In the genomic region with DNA sequence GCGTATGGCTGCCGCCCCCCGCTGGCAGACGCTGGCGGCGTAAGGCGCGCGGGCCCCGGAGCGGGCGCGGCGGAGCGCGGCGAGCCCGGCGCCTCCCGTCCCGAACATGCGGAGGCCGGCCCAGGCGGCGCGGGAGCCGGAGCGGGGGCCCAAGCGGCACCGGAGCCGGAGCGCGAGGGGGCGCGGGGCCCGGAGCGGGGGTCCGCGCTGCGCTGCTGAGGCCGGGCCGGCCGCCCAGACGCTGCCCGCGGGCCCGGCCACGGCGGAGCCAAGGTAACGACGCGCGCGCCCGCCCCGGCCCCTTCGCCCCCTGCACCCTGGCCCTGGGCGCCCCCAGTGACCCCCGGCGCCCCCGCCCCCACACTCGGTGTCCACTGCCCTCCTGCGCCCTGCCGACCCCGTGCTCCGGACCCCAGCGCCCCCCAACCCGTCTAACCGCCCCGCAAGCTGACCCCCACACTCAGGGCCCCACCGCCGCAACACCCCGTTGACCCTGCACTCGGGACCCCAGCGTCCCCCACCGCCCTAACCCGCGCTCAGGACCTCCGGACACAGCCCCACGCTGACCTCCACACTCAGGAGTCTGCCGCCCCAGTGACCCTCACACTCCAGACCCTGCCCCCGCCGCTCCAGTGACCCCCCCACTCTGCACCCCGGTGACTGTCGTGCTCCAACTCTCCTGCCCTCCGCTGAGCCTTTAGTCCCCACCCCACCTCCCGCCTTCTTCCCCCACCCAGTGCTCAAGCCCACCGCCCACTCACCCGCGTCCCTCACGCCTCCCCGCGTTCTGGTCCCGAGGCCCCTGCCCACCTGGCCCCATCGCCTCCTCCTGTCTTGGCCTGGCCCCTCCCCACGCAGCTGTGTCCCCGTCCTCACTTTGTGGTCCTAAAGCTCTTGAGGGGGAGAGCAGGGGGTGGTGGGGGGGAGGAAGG, we compare ENCODE assay signal across 8 cellular contexts. TPM values are rescaled to one million over a fixed set of nuclear protein-coding genes. Genes with fewer than 3 reads are reported as not detected.
A peak's percentile ranks its signal among the peaks of the same experiment; 100 is the strongest.
DNase-seq lines count a peak whose midpoint lies in the region; ATAC-seq, FAIRE-seq and TF ChIP-seq lines count a peak whose summit lies in the region.

A gene (plus strand): TSS at position 27 of the 932 bp plus-strand sequence. CDS start 28,601 bp downstream, outside the sequence.

- H3K4me2 ChIP-seq in SU-DHL-6 (ENCODE audit: low read depth, low read length, poor library complexity, severe bottlenecking) (peak within 1 kb of the TSS; percentile 85), endothelial cell of umbilical vein (ENCODE audit: insufficient read depth, low read length) (peak within 1 kb of the TSS; percentile 57)

- CTCF ChIA-PET in endothelial cell of umbilical vein (lab: Charles Lee) = interaction anchor here (1.6 kb wide), 1 partner anchor 12 kb away, joined by 6 read pairs; no protein-coding TSS in a partner anchor

- no peaks in the 10 kb centered on the region for H3K36me3 ChIP-seq in CD4-positive, CD25-positive, alpha-beta regulatory T cell (ENCODE audit: control insufficient read depth, insufficient read depth, low read length)
- H3K36me3 ChIP-seq in SU-DHL-6 (ENCODE audit: low read length) (no peaks in the 10 kb centered on the region), endothelial cell of umbilical vein (ENCODE audit: control insufficient read depth in 2 of 2, extremely low read depth in 1 of 2, insufficient read depth in 2 of 2, low read length in 2 of 2) (no peaks in the 10 kb centered on the region)

- H2AFZ ChIP-seq in SU-DHL-6 (ENCODE audit: low read depth, low read length, severe bottlenecking) (peak within 1 kb of the TSS; percentile 70), endothelial cell of umbilical vein (ENCODE audit: low read depth, low read length) (peak within 1 kb of the TSS; percentile 9)

- no peak for DNase-seq in CD4-positive, CD25-positive, alpha-beta regulatory T cell
- DNase-seq in H4 (ENCODE audit: low spot score) = no peak
- no peak for DNase-seq in endothelial cell of umbilical vein (ENCODE audit: low read depth, low spot score)
- DNase-seq in natural killer cell = no peak
- no peak for DNase-seq in NOMO-1 (lab: John Stamatoyannopoulos, UW; ENCODE audit: unreplicated experiment in 2 of 2)
- no peak for DNase-seq in GM12892 (ENCODE audit: insufficient read length)

- peak within 1 kb of the TSS; percentile 76 for H3K4me3 ChIP-seq in CD4-positive, CD25-positive, alpha-beta regulatory T cell (ENCODE audit: low read depth, low read length)
- H3K4me3 ChIP-seq in SU-DHL-6 (ENCODE audit: insufficient read depth, low read length, poor library complexity, severe bottlenecking) (peak within 1 kb of the TSS; percentile 74), endothelial cell of umbilical vein (replicated peaks in 1 of 3; ENCODE audit: insufficient read depth in 1 of 3, low read depth in 1 of 3, low read length in 3 of 3) (peak within 1 kb of the TSS; percentile 35 to 95 (median 49))

- FAIRE-seq in endothelial cell of umbilical vein (lab: Jason Lieb, UNC) (no peak), GM12892 (lab: Jason Lieb, UNC) (no peak)

- peak; percentile 60 to 61 for ATAC-seq in CD4-positive, CD25-positive, alpha-beta regulatory T cell (ENCODE audit: low read depth in 2 of 2)
- peak in 2 of 3 donors; percentile 0 to 1 for ATAC-seq in natural killer cell
- ATAC-seq in HG02610 (IDR thresholded peaks at IDR 0.05; ENCODE audit: unreplicated experiment) = no peak

- no TSS peak for BruUV-seq in endothelial cell of umbilical vein (replicated peaks; lab: Mats Ljungman, UMichigan)

- POLR2A ChIA-PET in endothelial cell of umbilical vein (lab: Charles Lee) = no interaction called here

- peaks cover 18% of the 10 kb centered on the region; the same call in 1 of the 2 replicates for H3F3A ChIP-seq in SU-DHL-6 (ENCODE audit: insufficient read depth)

- peaks cover 6 to 31% (median 17%) of the 10 kb centered on the region in 4 donors for H3K4me1 Mint-ChIP-seq in CD4-positive, CD25-positive, alpha-beta regulatory T cell
- peaks cover 16 to 41% of the 10 kb centered on the region in 2 donors for H3K4me1 Mint-ChIP-seq in natural killer cell

- H3K4me3 Mint-ChIP-seq in CD4-positive, CD25-positive, alpha-beta regulatory T cell = peak within 1 kb of the TSS; percentile 92 to 97 (median 96)
- H3K4me3 Mint-ChIP-seq in natural killer cell = peak within 1 kb of the TSS; percentile 94

- H3K27ac Mint-ChIP-seq in CD4-positive, CD25-positive, alpha-beta regulatory T cell = peak within 1 kb of the TSS; percentile 95 to 99 (median 98)
- peak within 1 kb of the TSS; percentile 96 to 98 for H3K27ac Mint-ChIP-seq in natural killer cell

- peaks cover 45% of the 10 kb centered on the region for H3K79me2 ChIP-seq in SU-DHL-6 (ENCODE audit: insufficient read depth, low read length)
- H3K79me2 ChIP-seq in endothelial cell of umbilical vein (ENCODE audit: control insufficient read depth, insufficient read depth, low read length) = peaks cover 47% of the 10 kb centered on the region

- peak within 1 kb of the TSS; percentile 96 for H3K27ac ChIP-seq in CD4-positive, CD25-positive, alpha-beta regulatory T cell (ENCODE audit: insufficient read depth, low read length, poor library complexity, severe bottlenecking)
- H3K27ac ChIP-seq in SU-DHL-6 (ENCODE audit: low read depth, low read length) (peak within 1 kb of the TSS; percentile 86), endothelial cell of umbilical vein (ENCODE audit: insufficient read depth, low read depth, low read length) (peak within 1 kb of the TSS; percentile 71)

- intact Hi-C loops in endothelial cell of umbilical vein (cut with micrococcal nuclease) = no loop called here
- intact Hi-C loops in natural killer cell (cut with micrococcal nuclease) = no loop called here

- dilution Hi-C loops in endothelial cell of umbilical vein (cut with MboI; ENCODE audit: extremely low pct_ligation_motif_present, low sequenced_read_pairs) = no loop called here

- H4K20me1 ChIP-seq in SU-DHL-6 (ENCODE audit: low read depth, low read length) (no peaks in the 10 kb centered on the region), endothelial cell of umbilical vein (replicated peaks; ENCODE audit: control insufficient read depth, extremely low read depth, insufficient read depth, low read length) (no peaks in the 10 kb centered on the region)

- TF ChIP-seq POLR2A in endothelial cell of umbilical vein (IDR thresholded peaks at IDR 0.05; ENCODE audit: low read depth, low read length) = no peak
- no peak for TF ChIP-seq POLR2A in GM12892 (IDR thresholded peaks at IDR 0.05; ENCODE audit: low read depth, low read length)

- H3K27me3 ChIP-seq in CD4-positive, CD25-positive, alpha-beta regulatory T cell (ENCODE audit: control insufficient read depth, insufficient read depth, low read length) = no peaks in the 10 kb centered on the region
- H3K27me3 ChIP-seq in SU-DHL-6 (ENCODE audit: low read length) (no peaks in the 10 kb centered on the region), endothelial cell of umbilical vein (ENCODE audit: control insufficient read depth in 2 of 2, insufficient read depth in 2 of 2, low read length in 2 of 2) (no peaks in the 10 kb centered on the region)

- TF ChIP-seq CTCF in SU-DHL-6 (IDR thresholded peaks at IDR 0.05; ENCODE audit: insufficient read depth, low read length, poor library complexity, severe bottlenecking) (no peak), endothelial cell of umbilical vein (IDR thresholded peaks at IDR 0.05; ENCODE audit: extremely low read depth in 1 of 2, insufficient read depth in 1 of 2, low read depth in 1 of 2, low read length in 2 of 2) (no peak), natural killer cell (IDR thresholded peaks at IDR 0.05) (no peak)

- H3K4me1 ChIP-seq in CD4-positive, CD25-positive, alpha-beta regulatory T cell (ENCODE audit: control insufficient read depth, insufficient read depth, low read length, poor library complexity, severe bottlenecking) = peaks cover 33% of the 10 kb centered on the region
- H3K4me1 ChIP-seq in endothelial cell of umbilical vein (ENCODE audit: control insufficient read depth, extremely low read depth, insufficient read depth, low read length) = peaks cover 19% of the 10 kb centered on the region

- peaks cover 12% of the 10 kb centered on the region for H3K27me3 Mint-ChIP-seq in CD4-positive, CD25-positive, alpha-beta regulatory T cell
- no peaks in the 10 kb centered on the region for H3K27me3 Mint-ChIP-seq in natural killer cell (ENCODE audit: low read depth in 2 of 2)

- no peaks in the 10 kb centered on the region for H3K9me3 ChIP-seq in CD4-positive, CD25-positive, alpha-beta regulatory T cell (ENCODE audit: control insufficient read depth in 2 of 2, low read length in 2 of 2)
- H3K9me3 ChIP-seq in SU-DHL-6 (ENCODE audit: insufficient read depth, low read length) = no peaks in the 10 kb centered on the region
- no peaks in the 10 kb centered on the region for H3K9me3 ChIP-seq in endothelial cell of umbilical vein (replicated peaks; ENCODE audit: control insufficient read depth, insufficient read depth, low read length)

- no peaks in the 10 kb centered on the region for H3K36me3 Mint-ChIP-seq in CD4-positive, CD25-positive, alpha-beta regulatory T cell
- H3K36me3 Mint-ChIP-seq in natural killer cell = no peaks in the 10 kb centered on the region

- no peaks in the 10 kb centered on the region for H3K9me1 ChIP-seq in endothelial cell of umbilical vein (replicated peaks; ENCODE audit: control insufficient read depth, extremely low read depth, insufficient read depth, low read length)

- H3K9ac ChIP-seq in SU-DHL-6 (ENCODE audit: low read length) (peak within 1 kb of the TSS; percentile 73), endothelial cell of umbilical vein (replicated peaks; ENCODE audit: extremely low read depth, insufficient read depth, low read length) (peak within 1 kb of the TSS; percentile 71)

- no peaks in the 10 kb centered on the region for H3K9me2 ChIP-seq in SU-DHL-6 (replicated peaks; ENCODE audit: insufficient read depth, low read length)

- H3K9me3 Mint-ChIP-seq in CD4-positive, CD25-positive, alpha-beta regulatory T cell = no peaks in the 10 kb centered on the region
- H3K9me3 Mint-ChIP-seq in natural killer cell = no peaks in the 10 kb centered on the region

TF ChIP-seq in endothelial cell of umbilical vein, 7 proteins besides CTCF, POLR2A, EP300 and RAD21 (continues in another document):
- TF ChIP-seq GATA2 (IDR thresholded peaks at IDR 0.05; ENCODE audit: insufficient read depth, insufficient read length, low read depth, low read length) = no peak

RNA-seq across cellular contexts. Expression of the gene that starts here (rescaled TPM):
- 101 TPM for total RNA-seq in CD4-positive, CD25-positive, alpha-beta regulatory T cell
- polyA plus RNA-seq in CD4-positive, CD25-positive, alpha-beta regulatory T cell = 10 to 100 TPM; 15.3 to 19.9 (median 17.3) TPM
- 23.2 and 36.6 TPM in 2 replicates for total RNA-seq in H4 (2014; rRNA removed; shearing (Covaris generic))
- total RNA-seq in endothelial cell of umbilical vein (93.8 and 96.6 TPM in 2 replicates), natural killer cell (100 to 1,000 TPM; 138 to 143 (median 139) TPM)
- 110 and 134 TPM in 2 replicates for polyA plus RNA-seq in endothelial cell of umbilical vein
- 38.8 and 65.3 TPM in 2 replicates for polyA plus RNA-seq in endothelial cell of umbilical vein (2011; cell fraction: cytosol; rRNA removed)
- polyA plus RNA-seq in endothelial cell of umbilical vein (2011; cell fraction: nucleus; rRNA removed) = 260 and 290 TPM in 2 replicates
- polyA plus RNA-seq in endothelial cell of umbilical vein (2012) = 55.9 and 84.3 TPM in 2 replicates
- 54.4 and 69.3 TPM in 2 replicates for polyA minus RNA-seq in endothelial cell of umbilical vein
- 32.7 TPM for polyA minus RNA-seq in endothelial cell of umbilical vein (2011; cell fraction: cytosol; rRNA and poly(A)+ RNA removed)
- 30.7 and 61.8 TPM in 2 replicates for polyA minus RNA-seq in endothelial cell of umbilical vein (2011; cell fraction: nucleus; rRNA and poly(A)+ RNA removed)
- 22.4 TPM for polyA plus RNA-seq in GM12892 (2012; ENCODE audit: missing spikeins)
